Comparison of ENCODE assay signal across 1 cellular context in genomic region chr12:106037524-106038298, GRCh38.
TF ChIP-seq lines count a peak whose summit lies in the region.

No MANE protein-coding gene starts in this region.

TF ChIP-seq in HepG2, 621 proteins besides CTCF, POLR2A, EP300 and RAD21:
- TF ChIP-seq ZFP41 (CRISPR knock-in tag; IDR thresholded peaks at IDR 0.05; ENCODE audit: borderline replicate concordance) (no peak), CHCHD3 (CRISPR knock-in tag; IDR thresholded peaks at IDR 0.05) (no peak), MAFF (IDR thresholded peaks at IDR 0.05; ENCODE audit: low read depth, low read length) (peak; percentile 30; the same call in 1 of the 2 replicates), PCBP2 (optimal IDR thresholded peaks at IDR 0.05; ENCODE audit: low read depth, low read length, poor library complexity, severe bottlenecking) (peak; percentile 60), ZNF414 (CRISPR knock-in tag; IDR thresholded peaks at IDR 0.05) (no peak), ARNTL (CRISPR knock-in tag; IDR thresholded peaks at IDR 0.05) (no peak), POLR2AphosphoS2 (IDR thresholded peaks at IDR 0.05; ENCODE audit: low read depth, low read length) (no peak), MAFK (conservative IDR thresholded peaks at IDR 0.05 in 1 of 2, IDR thresholded peaks at IDR 0.05 in 1 of 2; ENCODE audit: low read length in 2 of 2) (peak; percentile 28 to 38; a peak in 2 of 4 replicates), ZNF670 (CRISPR knock-in tag; IDR thresholded peaks at IDR 0.05; ENCODE audit: borderline replicate concordance) (no peak), ZBTB38 (CRISPR knock-in tag; IDR thresholded peaks at IDR 0.05) (no peak), ZNF558 (CRISPR knock-in tag; IDR thresholded peaks at IDR 0.05; ENCODE audit: borderline replicate concordance) (no peak), PITX1 (CRISPR knock-in tag; IDR thresholded peaks at IDR 0.05) (no peak), ZNF749 (CRISPR knock-in tag; IDR thresholded peaks at IDR 0.05; ENCODE audit: borderline replicate concordance) (no peak)
